In the genomic region with DNA sequence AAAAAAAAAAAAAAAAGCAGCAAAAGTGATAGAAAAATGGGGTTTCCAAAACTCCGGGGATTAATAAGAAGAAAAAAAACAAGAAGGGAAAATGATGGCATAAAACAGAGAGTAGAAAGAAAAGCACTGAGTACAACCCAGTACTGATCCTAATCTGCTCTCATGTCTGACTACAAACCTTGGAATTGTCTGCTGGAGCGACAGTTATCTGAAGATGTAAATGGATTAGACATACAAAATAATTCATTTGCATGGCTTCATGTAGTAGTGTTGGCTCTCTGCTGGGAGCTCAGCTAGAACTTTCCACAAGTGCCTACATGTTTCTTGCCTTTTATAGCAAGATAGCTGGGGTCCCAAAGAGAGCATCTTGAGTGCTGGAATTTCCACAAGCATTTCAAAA, we compare ENCODE assay signal across 26 cellular contexts.
"Had no signal": no experiment of that assay in that cellular context is flagged by ENCODE, and none has a peak within 500 bp of the region (broad histone marks: within the 10 kb centered on the region; RNA-seq: fewer than 3 reads in every experiment).

No MANE protein-coding gene starts in this region.

- H3K4me1 ChIP-seq: esophagus muscularis mucosa had no signal

- H3K4me1 Mint-ChIP-seq: activated CD4-positive, alpha-beta T cell treated with anti-CD3 and anti-CD28 coated beads for 36 hours; activated CD4-positive, alpha-beta T cell treated with anti-CD3 and anti-CD28 coated beads, Interleukin-2, amount 10 ng/mL, durations not matched to agents 24 days and 14 days; activated CD8-positive, alpha-beta memory T cell treated with anti-CD3 and anti-CD28 coated beads, Interleukin-2, amount 10 ng/mL, durations not matched to agents 7 days and 5 days; activated naive CD4-positive, alpha-beta T cell treated with anti-CD3 and anti-CD28 coated beads, Interleukin-2, amount 10 ng/mL, durations not matched to agents 7 days and 5 days; central memory CD8-positive, alpha-beta T cell had no signal

- DNase-seq: activated CD4-positive, alpha-beta memory T cell treated with anti-CD3 and anti-CD28 coated beads for 36 hours; activated CD4-positive, alpha-beta T cell treated with anti-CD3 and anti-CD28 coated beads for 36 hours; activated CD4-positive, alpha-beta T cell treated with anti-CD3 and anti-CD28 coated beads, Interleukin-2, amount 10 ng/mL, durations not matched to agents 24 days and 14 days; activated CD4-positive, CD25-positive, alpha-beta regulatory T cell; activated CD4-positive, CD25-positive, alpha-beta regulatory T cell treated with anti-CD3 and anti-CD28 coated beads, Interleukin-2, amount 50 U/mL, for 72 hours; activated CD8-positive, alpha-beta memory T cell treated with anti-CD3 and anti-CD28 coated beads, Interleukin-2, amount 10 ng/mL, durations not matched to agents 7 days and 5 days; activated CD8-positive, alpha-beta memory T cell treated with anti-CD3 and anti-CD28 coated beads, Interleukin-2, amount 50 U/mL, for 4 hours; activated CD8-positive, alpha-beta T cell treated with anti-CD3 and anti-CD28 coated beads, Interleukin-2, amount 10 ng/mL, durations not matched to agents 7 days and 5 days; activated effector memory CD4-positive, alpha-beta T cell treated with anti-CD3 and anti-CD28 coated beads, Interleukin-2, amount 50 U/mL, for 16 hours; activated naive CD4-positive, alpha-beta T cell treated with anti-CD3 and anti-CD28 coated beads, Interleukin-2, amount 10 ng/mL, durations not matched to agents 7 days and 5 days; activated T-cell treated with anti-CD3 and anti-CD28 coated beads, Interleukin-2, amount 50 U/mL, for 1 hour; activated T-cell treated with anti-CD3 and anti-CD28 coated beads, Interleukin-2, amount 50 U/mL, for 48 hours; amniotic stem cell; anterior cingulate cortex; brain microvascular endothelial cell; cortex of kidney; dermis blood vessel endothelial cell; effector CD4-positive, alpha-beta T cell; effector memory CD8-positive, alpha-beta T cell; erythroblast; T-helper 2 cell had no signal

- H3K27ac ChIP-seq: brain microvascular endothelial cell, esophagus muscularis mucosa had no signal

- H3K27ac Mint-ChIP-seq: activated CD4-positive, alpha-beta memory T cell treated with anti-CD3 and anti-CD28 coated beads for 36 hours; activated CD4-positive, alpha-beta T cell treated with anti-CD3 and anti-CD28 coated beads for 36 hours; activated CD4-positive, alpha-beta T cell treated with anti-CD3 and anti-CD28 coated beads, Interleukin-2, amount 10 ng/mL, durations not matched to agents 24 days and 14 days; activated CD8-positive, alpha-beta memory T cell treated with anti-CD3 and anti-CD28 coated beads, Interleukin-2, amount 10 ng/mL, durations not matched to agents 7 days and 5 days; activated CD8-positive, alpha-beta T cell treated with anti-CD3 and anti-CD28 coated beads, Interleukin-2, amount 10 ng/mL, durations not matched to agents 7 days and 5 days; activated naive CD4-positive, alpha-beta T cell treated with anti-CD3 and anti-CD28 coated beads, Interleukin-2, amount 10 ng/mL, durations not matched to agents 7 days and 5 days; activated naive CD8-positive, alpha-beta T cell; activated T-helper 1 cell treated with anti-CD3 and anti-CD28 coated beads, Interleukin-12 subunit alpha, Interleukin-12 subunit beta, Interleukin-2, Interleukin-4 antibody, amounts not matched to agents 30 ng/mL and 10 ng/mL and 1 ng/mL, durations not matched to agents 14 hours and 24 hours and 36 hours; activated T-helper 2 cell treated with anti-CD3 and anti-CD28 coated beads, Interferon-gamma antibody, Interleukin-2, Interleukin-4, amounts not matched to agents 10 μg/mL and 5 μg/mL and 100 μg/mL, durations not matched to agents 14 hours and 24 hours and 36 hours; effector memory CD8-positive, alpha-beta T cell had no signal

- ATAC-seq: activated CD4-positive, alpha-beta T cell treated with anti-CD3 and anti-CD28 coated beads for 36 hours; activated CD8-positive, alpha-beta memory T cell treated with anti-CD3 and anti-CD28 coated beads, Interleukin-2, amount 10 ng/mL, durations not matched to agents 7 days and 5 days; activated CD8-positive, alpha-beta T cell treated with anti-CD3 and anti-CD28 coated beads, Interleukin-2, amount 10 ng/mL, durations not matched to agents 7 days and 5 days; effector memory CD8-positive, alpha-beta T cell had no signal

- H3K36me3 Mint-ChIP-seq: activated CD4-positive, alpha-beta memory T cell treated with anti-CD3 and anti-CD28 coated beads for 36 hours; activated CD8-positive, alpha-beta memory T cell treated with anti-CD3 and anti-CD28 coated beads, Interleukin-2, amount 10 ng/mL, durations not matched to agents 7 days and 5 days; activated naive CD4-positive, alpha-beta T cell treated with anti-CD3 and anti-CD28 coated beads, Interleukin-2, amount 10 ng/mL, durations not matched to agents 7 days and 5 days had no signal

- H3K4me3 Mint-ChIP-seq: activated CD4-positive, alpha-beta memory T cell treated with anti-CD3 and anti-CD28 coated beads for 36 hours; activated CD4-positive, alpha-beta T cell treated with anti-CD3 and anti-CD28 coated beads for 36 hours; activated CD4-positive, alpha-beta T cell treated with anti-CD3 and anti-CD28 coated beads, Interleukin-2, amount 10 ng/mL, durations not matched to agents 24 days and 14 days; activated CD8-positive, alpha-beta memory T cell treated with anti-CD3 and anti-CD28 coated beads, Interleukin-2, amount 10 ng/mL, durations not matched to agents 7 days and 5 days; activated CD8-positive, alpha-beta T cell treated with anti-CD3 and anti-CD28 coated beads, Interleukin-2, amount 10 ng/mL, durations not matched to agents 7 days and 5 days; activated naive CD4-positive, alpha-beta T cell treated with anti-CD3 and anti-CD28 coated beads, Interleukin-2, amount 10 ng/mL, durations not matched to agents 7 days and 5 days; activated naive CD8-positive, alpha-beta T cell; activated T-helper 1 cell treated with anti-CD3 and anti-CD28 coated beads, Interleukin-12 subunit alpha, Interleukin-12 subunit beta, Interleukin-2, Interleukin-4 antibody, amounts not matched to agents 30 ng/mL and 10 ng/mL and 1 ng/mL, durations not matched to agents 14 hours and 24 hours and 36 hours; central memory CD8-positive, alpha-beta T cell; effector memory CD8-positive, alpha-beta T cell had no signal

- H3K27me3 ChIP-seq: brain microvascular endothelial cell, esophagus muscularis mucosa had no signal

- H3K9me3 Mint-ChIP-seq: activated CD4-positive, alpha-beta memory T cell treated with anti-CD3 and anti-CD28 coated beads for 36 hours; activated CD4-positive, alpha-beta T cell treated with anti-CD3 and anti-CD28 coated beads, Interleukin-2, amount 10 ng/mL, durations not matched to agents 24 days and 14 days; activated naive CD4-positive, alpha-beta T cell treated with anti-CD3 and anti-CD28 coated beads, Interleukin-2, amount 10 ng/mL, durations not matched to agents 7 days and 5 days; activated T-helper 1 cell treated with anti-CD3 and anti-CD28 coated beads, Interleukin-12 subunit alpha, Interleukin-12 subunit beta, Interleukin-2, Interleukin-4 antibody, amounts not matched to agents 30 ng/mL and 10 ng/mL and 1 ng/mL, durations not matched to agents 14 hours and 24 hours and 36 hours; activated T-helper 2 cell treated with anti-CD3 and anti-CD28 coated beads, Interferon-gamma antibody, Interleukin-2, Interleukin-4, amounts not matched to agents 10 μg/mL and 5 μg/mL and 100 μg/mL, durations not matched to agents 14 hours and 24 hours and 36 hours; central memory CD8-positive, alpha-beta T cell; effector memory CD8-positive, alpha-beta T cell had no signal

- H3K27me3 Mint-ChIP-seq: activated naive CD4-positive, alpha-beta T cell treated with anti-CD3 and anti-CD28 coated beads, Interleukin-2, amount 10 ng/mL, durations not matched to agents 7 days and 5 days had no signal
